Comparison of ENCODE assay signal across 18 cellular contexts in the genomic region with DNA sequence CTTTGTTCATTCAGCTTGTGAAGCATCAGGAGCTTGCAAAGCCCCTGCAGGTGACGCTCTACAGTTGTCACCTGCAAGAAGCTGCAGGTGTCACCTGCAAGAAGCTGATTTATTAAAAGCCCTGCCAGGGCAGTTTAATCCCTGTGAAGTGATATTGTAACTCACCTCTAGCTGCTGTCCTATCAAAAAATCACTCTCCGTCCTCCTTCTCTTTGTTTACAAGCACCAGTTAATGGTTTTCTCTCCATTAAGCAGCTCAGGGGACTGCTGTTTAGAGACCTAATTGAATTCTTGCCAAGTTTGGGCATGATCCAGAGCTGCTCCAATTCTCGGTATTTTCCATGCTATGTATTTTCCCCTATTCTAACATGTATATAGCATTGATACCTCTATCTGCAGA.
DNase-seq lines count a peak whose midpoint lies in the region; ATAC-seq and TF ChIP-seq lines count a peak whose summit lies in the region.
"Had no signal": no experiment of that assay in that cellular context is flagged by ENCODE, and none has a peak within 500 bp of the region (broad histone marks: within the 10 kb centered on the region; RNA-seq: fewer than 3 reads in every experiment).

No MANE protein-coding gene starts in this region.

- H3K27me3 ChIP-seq in aorta (ENCODE audit: control insufficient read depth in 1 of 2, insufficient read depth in 2 of 2, low read length in 1 of 2): no peaks in the 10 kb centered on the region

- WGBS in aorta, 2 donors: 93% methylated on average over 3 of the region's 3 CpGs

- ATAC-seq in HG02571 (IDR thresholded peaks at IDR 0.05; ENCODE audit: unreplicated experiment) (no peak), GM18505 (IDR thresholded peaks at IDR 0.05; ENCODE audit: unreplicated experiment) (no peak), aorta (ENCODE audit: low FRiP score) (no peak)
- ATAC-seq: PC-3, SK-N-SH treated with all-trans-retinoic acid at 6 μM for 48 hours, T-cell had no signal

- peak; percentile 14 for DNase-seq in NCI-H1436 (lab: John Stamatoyannopoulos, UW)
- no peak for DNase-seq in NCI-H1436 treated with DMSO at 0.1 percent for 48 hours (lab: John Stamatoyannopoulos, UW)
- peak; percentile 30 for DNase-seq in NCI-H2107 (lab: John Stamatoyannopoulos, UW)
- peak; percentile 28 for DNase-seq in NCI-H774 (lab: John Stamatoyannopoulos, UW)
- no peak for DNase-seq in 8988T
- no peak for DNase-seq in aorta
- DNase-seq: H9, MM.1S, NCI-H1092, NCI-H226, NCI-H526 treated with DMSO at 0.1 percent for 48 hours, PC-3, SIG-M5, T-cell had no signal

- peaks cover 2% of the 10 kb centered on the region for H3K9me3 ChIP-seq in aorta (ENCODE audit: control insufficient read depth, low read length)

- peaks cover 0 to 3% of the 10 kb centered on the region in 2 donors for H3K36me3 ChIP-seq in aorta (ENCODE audit: control insufficient read depth in 1 of 2, insufficient read depth in 2 of 2, low read length in 1 of 2)

- no peaks in the 10 kb centered on the region for H3K4me1 ChIP-seq in aorta (ENCODE audit: control insufficient read depth in 1 of 2, insufficient read depth in 2 of 2, low read length in 2 of 2)

- TF ChIP-seq POLR2A in GM18505 (IDR thresholded peaks at IDR 0.05; ENCODE audit: borderline replicate concordance, extremely low read depth, insufficient read depth, insufficient read length): no peak

- intact Hi-C loops in aorta (cut with DNase I): no loop called here

- no peak overlapping the region for H3K27ac ChIP-seq in aorta (ENCODE audit: low read depth in 1 of 2, low read length in 2 of 2)
- H3K27ac ChIP-seq: RWPE1 had no signal

- no peak overlapping the region for H3K4me3 ChIP-seq in aorta (ENCODE audit: low read length in 2 of 2)

Comparison
In these comparisons a context has a peak if more than half of its experiments do, and no peak if none do; other contexts are left out.
1. DNase-seq: peak in NCI-H1436 (single experiment), NCI-H2107 (single experiment) and NCI-H774 (single experiment); none in NCI-H1436 treated with DMSO at 0.1 percent for 48 hours (single experiment), 8988T (single experiment) and aorta (0 of 2).